24 cellular contexts compared by ENCODE assay signal in genomic region chr17:27593857-27594255, GRCh38. TPM values are rescaled to one million over a fixed set of nuclear protein-coding genes. Genes with fewer than 3 reads are reported as not detected.
DNase-seq lines count a peak whose midpoint lies in the region; ATAC-seq and TF ChIP-seq lines count a peak whose summit lies in the region.
"Had no signal": no experiment of that assay in that cellular context is flagged by ENCODE, and none has a peak within 500 bp of the region (broad histone marks: within the 10 kb centered on the region; RNA-seq: fewer than 3 reads in every experiment).

No MANE protein-coding gene starts in this region.

- H3K4me3 Mint-ChIP-seq in activated CD8-positive, alpha-beta T cell treated with anti-CD3 and anti-CD28 coated beads for 36 hours: no peak overlapping the region
- H3K4me3 Mint-ChIP-seq in activated CD8-positive, alpha-beta T cell treated with anti-CD3 and anti-CD28 coated beads, Interleukin-2, amount 10 ng/mL, durations not matched to agents 7 days and 5 days: no peak overlapping the region
- peak overlapping the region; percentile 10 for H3K4me3 Mint-ChIP-seq in endothelial cell (ENCODE audit: unreplicated experiment)
- H3K4me3 Mint-ChIP-seq: CD14-positive monocyte had no signal

- no peaks in the 10 kb centered on the region for H3K9me3 ChIP-seq in skeletal muscle tissue (ENCODE audit: control insufficient read depth in 3 of 3, low read length in 3 of 3)
- H3K9me3 ChIP-seq: BE2C, MG63, SJCRH30 had no signal

- H3K36me3 Mint-ChIP-seq in activated CD8-positive, alpha-beta T cell treated with anti-CD3 and anti-CD28 coated beads for 36 hours (ENCODE audit: low read depth): peaks cover 13% of the 10 kb centered on the region
- peaks cover 23% of the 10 kb centered on the region for H3K36me3 Mint-ChIP-seq in activated CD8-positive, alpha-beta T cell treated with anti-CD3 and anti-CD28 coated beads, Interleukin-2, amount 10 ng/mL, durations not matched to agents 7 days and 5 days (ENCODE audit: low read depth)
- peaks cover 43% of the 10 kb centered on the region for H3K36me3 Mint-ChIP-seq in endothelial cell (ENCODE audit: low read depth, unreplicated experiment)

- peaks cover 10% of the 10 kb centered on the region for H3K4me1 Mint-ChIP-seq in activated CD8-positive, alpha-beta T cell treated with anti-CD3 and anti-CD28 coated beads for 36 hours (ENCODE audit: low read depth)
- H3K4me1 Mint-ChIP-seq in activated CD8-positive, alpha-beta T cell treated with anti-CD3 and anti-CD28 coated beads, Interleukin-2, amount 10 ng/mL, durations not matched to agents 7 days and 5 days (ENCODE audit: low read depth): peaks cover 14% of the 10 kb centered on the region
- no peaks in the 10 kb centered on the region for H3K4me1 Mint-ChIP-seq in endothelial cell (ENCODE audit: unreplicated experiment)
- H3K4me1 Mint-ChIP-seq: CD14-positive monocyte had no signal

- no peak overlapping the region for H3K4me3 ChIP-seq in skeletal muscle tissue (ENCODE audit: low read length in 3 of 3)
- H3K4me3 ChIP-seq: MG63, SJCRH30 had no signal

- no peak for TF ChIP-seq CTCF in activated CD8-positive, alpha-beta T cell treated with anti-CD3 and anti-CD28 coated beads for 36 hours (IDR thresholded peaks at IDR 0.05)
- TF ChIP-seq CTCF in VCaP (conservative IDR thresholded peaks at IDR 0.05): 0 out of 2 replicates have a peak, but pooled peaks have one; percentile 1
- no peak for TF ChIP-seq CTCF in endothelial cell (IDR thresholded peaks at IDR 0.05; ENCODE audit: unreplicated experiment)

- no peaks in the 10 kb centered on the region for H3K9me3 Mint-ChIP-seq in activated CD8-positive, alpha-beta T cell treated with anti-CD3 and anti-CD28 coated beads for 36 hours
- H3K9me3 Mint-ChIP-seq in activated CD8-positive, alpha-beta T cell treated with anti-CD3 and anti-CD28 coated beads, Interleukin-2, amount 10 ng/mL, durations not matched to agents 7 days and 5 days (ENCODE audit: insufficient read depth): no peaks in the 10 kb centered on the region
- H3K9me3 Mint-ChIP-seq in endothelial cell (ENCODE audit: unreplicated experiment): no peaks in the 10 kb centered on the region
- H3K9me3 Mint-ChIP-seq: CD14-positive monocyte had no signal

- CTCF ChIA-PET in activated CD8-positive, alpha-beta T cell treated with anti-CD3 and anti-CD28 coated beads for 36 hours (lab: Charles Lee): interaction anchor here (1.3 to 11.1 kb wide), 4 partner anchors 57 to 357 kb away, joined by 3 to 161 read pairs (median 4); no protein-coding TSS in a partner anchor
- CTCF ChIA-PET in activated CD8-positive, alpha-beta T cell treated with anti-CD3 and anti-CD28 coated beads, Interleukin-2, amount 10 ng/mL, durations not matched to agents 7 days and 5 days (lab: Charles Lee): interaction anchor here (0.8 to 2.7 kb wide), 4 partner anchors 10 to 239 kb away, joined by 3 to 9 read pairs (median 3); no protein-coding TSS in a partner anchor

- no peak overlapping the region for H3K27ac ChIP-seq in VCaP
- H3K27ac ChIP-seq in skeletal muscle tissue (ENCODE audit: low read depth, low read length): peak overlapping the region; percentile 89
- H3K27ac ChIP-seq: SJCRH30 had no signal

- peaks cover 34 to 56% (median 37%) of the 10 kb centered on the region in 3 donors for H3K4me1 ChIP-seq in skeletal muscle tissue (ENCODE audit: control insufficient read depth in 3 of 3, insufficient read depth in 3 of 3, low read length in 3 of 3)
- H3K4me1 ChIP-seq: SJCRH30 had no signal

- POLR2A ChIA-PET in activated CD8-positive, alpha-beta T cell treated with anti-CD3 and anti-CD28 coated beads for 36 hours (lab: Charles Lee): interaction anchor here (0.6 to 1.9 kb wide), 2 partner anchors 19 to 113 kb away, joined by 5 read pairs; no protein-coding TSS in a partner anchor
- POLR2A ChIA-PET in activated CD8-positive, alpha-beta T cell treated with anti-CD3 and anti-CD28 coated beads, Interleukin-2, amount 10 ng/mL, durations not matched to agents 7 days and 5 days (lab: Charles Lee): no interaction called here

- H3K27me3 ChIP-seq in skeletal muscle tissue (ENCODE audit: control insufficient read depth in 3 of 3, insufficient read depth in 3 of 3, low read length in 3 of 3): no peaks in the 10 kb centered on the region
- H3K27me3 ChIP-seq: BE2C, MG63, SJCRH30 had no signal

- H3K9ac ChIP-seq in skeletal muscle tissue (ENCODE audit: low read depth in 1 of 3, low read length in 3 of 3): peak overlapping the region in 1 of 3 donors; percentile 54

- no peak for DNase-seq in activated CD8-positive, alpha-beta T cell treated with anti-CD3 and anti-CD28 coated beads for 36 hours
- DNase-seq in activated CD8-positive, alpha-beta T cell treated with anti-CD3 and anti-CD28 coated beads, Interleukin-2, amount 10 ng/mL, durations not matched to agents 7 days and 5 days: no peak
- no peak for DNase-seq in endothelial cell (ENCODE audit: low spot score)
- DNase-seq in left colon: no peak
- DNase-seq: 8988T; ACHN; BE2C; Calu3; DMS79 treated with DMSO at 0.1 percent for 48 hours; KBM-7; MG63; NCI-H1105 treated with DMSO at 0.1 percent for 48 hours; NCI-H2029; NCI-H446; NCI-H524 treated with DMSO at 0.1 percent for 48 hours; NCI-H774; NK-92 treated with Interleukin-12 subunit alpha and Interleukin-12 subunit beta, amount 100 ng/mL, for 24 hours; PC-3 had no signal

- H3K27me3 Mint-ChIP-seq in activated CD8-positive, alpha-beta T cell treated with anti-CD3 and anti-CD28 coated beads for 36 hours: no peaks in the 10 kb centered on the region
- H3K27me3 Mint-ChIP-seq in activated CD8-positive, alpha-beta T cell treated with anti-CD3 and anti-CD28 coated beads, Interleukin-2, amount 10 ng/mL, durations not matched to agents 7 days and 5 days (ENCODE audit: low read depth): no peaks in the 10 kb centered on the region
- peaks cover 7% of the 10 kb centered on the region for H3K27me3 Mint-ChIP-seq in endothelial cell (ENCODE audit: unreplicated experiment)

- peak overlapping the region; percentile 10 for H3K27ac Mint-ChIP-seq in activated CD8-positive, alpha-beta T cell treated with anti-CD3 and anti-CD28 coated beads for 36 hours
- no peak overlapping the region for H3K27ac Mint-ChIP-seq in activated CD8-positive, alpha-beta T cell treated with anti-CD3 and anti-CD28 coated beads, Interleukin-2, amount 10 ng/mL, durations not matched to agents 7 days and 5 days
- H3K27ac Mint-ChIP-seq in endothelial cell (ENCODE audit: unreplicated experiment): no peak overlapping the region

- H3K36me3 ChIP-seq in skeletal muscle tissue (ENCODE audit: control insufficient read depth in 3 of 3, insufficient read depth in 3 of 3, low read length in 3 of 3): peaks cover 70 to 93% (median 79%) of the 10 kb centered on the region in 3 donors
- H3K36me3 ChIP-seq: BE2C, MG63 had no signal

- intact Hi-C loops in activated CD8-positive, alpha-beta T cell treated with anti-CD3 and anti-CD28 coated beads for 36 hours (cut with micrococcal nuclease): no loop called here
- intact Hi-C loops in left colon (cut with DNase I, micrococcal nuclease): loop anchor here in 1 of 2 donors (10.0 kb wide), 1 partner anchor 139 kb away; the partner anchor contains the start of gene KSR1

- ATAC-seq in activated CD8-positive, alpha-beta T cell treated with anti-CD3 and anti-CD28 coated beads for 36 hours: no peak
- ATAC-seq in activated CD8-positive, alpha-beta T cell treated with anti-CD3 and anti-CD28 coated beads, Interleukin-2, amount 10 ng/mL, durations not matched to agents 7 days and 5 days: no peak
- ATAC-seq in HG03457 (IDR thresholded peaks at IDR 0.05; ENCODE audit: unreplicated experiment) (no peak), HG03432 (IDR thresholded peaks at IDR 0.05; ENCODE audit: unreplicated experiment) (no peak), left colon (no peak)
- ATAC-seq: PC-3 had no signal

RNA-seq across cellular contexts. Expression of gene LGALS9, which starts 37.1 kb away (rescaled TPM):
- 10 to 100 TPM; 17.3 to 18.4 TPM for total RNA-seq in activated CD8-positive, alpha-beta T cell treated with anti-CD3 and anti-CD28 coated beads for 36 hours
- 100 to 1,000 TPM; 160 to 173 TPM for total RNA-seq in activated CD8-positive, alpha-beta T cell treated with anti-CD3 and anti-CD28 coated beads, Interleukin-2, amount 10 ng/mL, durations not matched to agents 7 days and 5 days
- 5.8 TPM for total RNA-seq in endothelial cell (ENCODE audit: unreplicated experiment)
- 3.1 TPM for total RNA-seq in skeletal muscle tissue
- 100 to 1,000 TPM; 230 to 514 TPM for total RNA-seq in left colon

Comparison
In these comparisons a context has a peak if more than half of its experiments do, and no peak if none do; other contexts are left out.
1. RNA of gene LGALS9, which starts 37.1 kb away (total RNA-seq): 230 to 514 TPM in left colon and 160 to 173 TPM in activated CD8-positive, alpha-beta T cell treated with anti-CD3 and anti-CD28 coated beads, Interleukin-2, amount 10 ng/mL, durations not matched to agents 7 days and 5 days; 17.3 to 18.4 TPM in activated CD8-positive, alpha-beta T cell treated with anti-CD3 and anti-CD28 coated beads for 36 hours, 5.8 TPM in endothelial cell (single experiment) and 3.1 TPM in skeletal muscle tissue (single experiment); every median in the first group is over 4 times any median in the second.